Comparison of ENCODE assay signal across 19 cellular contexts in genomic region chr12:131012279-131013069, GRCh38.
"Had no signal": no experiment of that assay in that cellular context is flagged by ENCODE, and none has a peak within 500 bp of the region (broad histone marks: within the 10 kb centered on the region; RNA-seq: fewer than 3 reads in every experiment).

No MANE protein-coding gene starts in this region.

- H3K36me3 ChIP-seq: brain microvascular endothelial cell, pancreas, vagina had no signal

- ATAC-seq: activated T-cell treated with anti-CD3 and anti-CD28 coated beads, Interleukin-2, amount 50 U/mL, for 72 hours; left colon; pancreas; stimulated activated memory B cell treated with anti-CD40 and anti-IgM and Interleukin-4, amounts not matched to agents 10 μg/mL and 1 μg/mL and 100 μg/mL, for 72 hours had no signal

- H3K4me1 ChIP-seq: pancreas, tibial artery had no signal

- H3K4me3 ChIP-seq: coronary artery, heart left ventricle, pancreas, tibial artery, vagina had no signal

- DNase-seq: activated CD4-positive, alpha-beta T cell treated with anti-CD3 and anti-CD28 coated beads, Interleukin-2, amount 10 ng/mL, durations not matched to agents 7 days and 5 days; activated CD4-positive, CD25-positive, alpha-beta regulatory T cell; activated CD8-positive, alpha-beta memory T cell treated with anti-CD3 and anti-CD28 coated beads, Interleukin-2, amount 50 U/mL, for 48 hours; activated gamma-delta T cell treated with Interleukin-2 at 50 U/mL for 16 hours; activated naive CD8-positive, alpha-beta T cell treated with anti-CD3 and anti-CD28 coated beads for 36 hours; activated T-cell treated with anti-CD3 and anti-CD28 coated beads, Interleukin-2, amount 50 U/mL, for 72 hours; amygdala; brain microvascular endothelial cell; effector CD4-positive, alpha-beta T cell; left colon; retina; stimulated activated CD4-positive, alpha-beta T cell treated with anti-CD3 and anti-CD28 coated beads, Interleukin-2, amount 100 ng/mL, for 48 hours; T-helper 2 cell; tibial artery had no signal

- H3K27ac ChIP-seq: brain microvascular endothelial cell, pancreas, tibial artery had no signal

- H3K9me3 ChIP-seq: heart left ventricle, pancreas, tibial artery, vagina had no signal

- H3K27me3 ChIP-seq: brain microvascular endothelial cell, heart left ventricle, pancreas, tibial artery, vagina had no signal
